16 cellular contexts compared by ENCODE assay signal in genomic region chr20:30611239-30611984, GRCh38.
DNase-seq lines count a peak whose midpoint lies in the region; ATAC-seq and TF ChIP-seq lines count a peak whose summit lies in the region.
"Had no signal": no experiment of that assay in that cellular context is flagged by ENCODE, and none has a peak within 500 bp of the region (broad histone marks: within the 10 kb centered on the region; RNA-seq: fewer than 3 reads in every experiment).

No MANE protein-coding gene starts in this region.

- H3K4me3 ChIP-seq in upper lobe of right lung = no peak overlapping the region
- H3K4me3 ChIP-seq: BLaER1 treated with 17β-estradiol and CSF1 and Interleukin-3, amounts not matched to agents 10 nM and 100 nM; HAP-1 had no signal

- H3K4me1 Mint-ChIP-seq in stimulated activated naive CD8-positive, alpha-beta T cell treated with anti-CD3 and anti-CD28 coated beads, Interleukin-15, amount 100 ng/mL, for 72 hours = no peaks in the 10 kb centered on the region
- H3K4me1 Mint-ChIP-seq in stimulated activated effector memory CD8-positive, alpha-beta T cell treated with anti-CD3 and anti-CD28 coated beads, Interleukin-12 subunit alpha, Interleukin-12 subunit beta, amount 100 ng/mL, for 72 hours = no peaks in the 10 kb centered on the region

- no peaks in the 10 kb centered on the region for H3K4me1 ChIP-seq in upper lobe of right lung
- H3K4me1 ChIP-seq: BLaER1 treated with 17β-estradiol and CSF1 and Interleukin-3, amounts not matched to agents 10 nM and 100 nM; HAP-1 had no signal

- no peak overlapping the region for H3K27ac ChIP-seq in upper lobe of right lung
- H3K27ac ChIP-seq: BLaER1 treated with 17β-estradiol and CSF1 and Interleukin-3, amounts not matched to agents 10 nM and 100 nM had no signal

- peaks cover 5% of the 10 kb centered on the region for H3K9me3 ChIP-seq in upper lobe of right lung

- H3K27me3 ChIP-seq in upper lobe of right lung = no peaks in the 10 kb centered on the region
- H3K27me3 ChIP-seq: BLaER1 treated with 17β-estradiol and CSF1 and Interleukin-3, amounts not matched to agents 10 nM and 100 nM had no signal

- no peaks in the 10 kb centered on the region for H3K27me3 Mint-ChIP-seq in stimulated activated naive CD8-positive, alpha-beta T cell treated with anti-CD3 and anti-CD28 coated beads, Interleukin-15, amount 100 ng/mL, for 72 hours
- H3K27me3 Mint-ChIP-seq: CD4-positive, alpha-beta T cell had no signal

- peaks cover 11 to 48% of the 10 kb centered on the region in 2 donors for H3K9me3 Mint-ChIP-seq in stimulated activated naive CD8-positive, alpha-beta T cell treated with anti-CD3 and anti-CD28 coated beads, Interleukin-15, amount 100 ng/mL, for 72 hours
- H3K9me3 Mint-ChIP-seq in stimulated activated effector memory CD8-positive, alpha-beta T cell treated with anti-CD3 and anti-CD28 coated beads, Interleukin-12 subunit alpha, Interleukin-12 subunit beta, amount 100 ng/mL, for 72 hours = peaks cover 8% of the 10 kb centered on the region

- TF ChIP-seq CTCF in upper lobe of right lung (IDR thresholded peaks at IDR 0.05) = no peak

- DNase-seq in stimulated activated naive CD8-positive, alpha-beta T cell treated with anti-CD3 and anti-CD28 coated beads, Interleukin-15, amount 100 ng/mL, for 72 hours = no peak
- no peak for DNase-seq in stimulated activated naive CD8-positive, alpha-beta T cell treated with anti-CD3 and anti-CD28 coated beads, Interleukin-15, Interleukin-2, amounts not matched to agents 100 U/mL and 50 U/mL, for 24 hours
- DNase-seq in globus pallidus (ENCODE audit: low spot score) (peak; percentile 42), pons (ENCODE audit: low spot score) (peak; percentile 56), upper lobe of right lung (no peak), DMS153 (lab: John Stamatoyannopoulos, UW) (no peak)
- DNase-seq in stimulated activated effector memory CD8-positive, alpha-beta T cell treated with anti-CD3 and anti-CD28 coated beads, Interleukin-12 subunit alpha, Interleukin-12 subunit beta, amount 100 ng/mL, for 72 hours (ENCODE audit: low spot score in 2 of 2) = no peak
- DNase-seq: 8988T; AML-193; CD4-positive, alpha-beta T cell; DMS79 treated with DMSO at 0.1 percent for 48 hours; EL; GOT3 had no signal

- peak overlapping the region; percentile 23 to 76 for H3K27ac Mint-ChIP-seq in stimulated activated naive CD8-positive, alpha-beta T cell treated with anti-CD3 and anti-CD28 coated beads, Interleukin-15, amount 100 ng/mL, for 72 hours
- H3K27ac Mint-ChIP-seq in stimulated activated effector memory CD8-positive, alpha-beta T cell treated with anti-CD3 and anti-CD28 coated beads, Interleukin-12 subunit alpha, Interleukin-12 subunit beta, amount 100 ng/mL, for 72 hours = no peak overlapping the region
- H3K27ac Mint-ChIP-seq: CD4-positive, alpha-beta T cell had no signal

- ATAC-seq in stimulated activated naive CD8-positive, alpha-beta T cell treated with anti-CD3 and anti-CD28 coated beads, Interleukin-15, amount 100 ng/mL, for 72 hours = no peak
- ATAC-seq in stimulated activated naive CD8-positive, alpha-beta T cell treated with anti-CD3 and anti-CD28 coated beads, Interleukin-15, Interleukin-2, amounts not matched to agents 100 U/mL and 50 U/mL, for 24 hours = no peak
- ATAC-seq in upper lobe of right lung (peak; percentile 17), GM21360 (IDR thresholded peaks at IDR 0.05; ENCODE audit: unreplicated experiment) (no peak)
- no peak for ATAC-seq in stimulated activated effector memory CD8-positive, alpha-beta T cell treated with anti-CD3 and anti-CD28 coated beads, Interleukin-12 subunit alpha, Interleukin-12 subunit beta, amount 100 ng/mL, for 72 hours

- intact Hi-C loops in upper lobe of right lung (cut with DNase I) = no loop called here

- no peaks in the 10 kb centered on the region for H3K36me3 ChIP-seq in upper lobe of right lung
- H3K36me3 ChIP-seq: BLaER1 treated with 17β-estradiol and CSF1 and Interleukin-3, amounts not matched to agents 10 nM and 100 nM; HAP-1 had no signal

- no peak overlapping the region for H3K4me3 Mint-ChIP-seq in stimulated activated naive CD8-positive, alpha-beta T cell treated with anti-CD3 and anti-CD28 coated beads, Interleukin-15, amount 100 ng/mL, for 72 hours
- no peak overlapping the region for H3K4me3 Mint-ChIP-seq in stimulated activated effector memory CD8-positive, alpha-beta T cell treated with anti-CD3 and anti-CD28 coated beads, Interleukin-12 subunit alpha, Interleukin-12 subunit beta, amount 100 ng/mL, for 72 hours
- H3K4me3 Mint-ChIP-seq: CD4-positive, alpha-beta T cell had no signal

- H3K36me3 Mint-ChIP-seq in stimulated activated effector memory CD8-positive, alpha-beta T cell treated with anti-CD3 and anti-CD28 coated beads, Interleukin-12 subunit alpha, Interleukin-12 subunit beta, amount 100 ng/mL, for 72 hours = no peaks in the 10 kb centered on the region

Comparison
In these comparisons a context has a peak if more than half of its experiments do, and no peak if none do; other contexts are left out.
1. DNase-seq: peak in globus pallidus (single experiment) and pons (single experiment); none in stimulated activated naive CD8-positive, alpha-beta T cell treated with anti-CD3 and anti-CD28 coated beads, Interleukin-15, amount 100 ng/mL, for 72 hours (0 of 2), stimulated activated naive CD8-positive, alpha-beta T cell treated with anti-CD3 and anti-CD28 coated beads, Interleukin-15, Interleukin-2, amounts not matched to agents 100 U/mL and 50 U/mL, for 24 hours (single experiment), upper lobe of right lung (single experiment), DMS153 (single experiment) and stimulated activated effector memory CD8-positive, alpha-beta T cell treated with anti-CD3 and anti-CD28 coated beads, Interleukin-12 subunit alpha, Interleukin-12 subunit beta, amount 100 ng/mL, for 72 hours (0 of 2).